Comparison of ENCODE assay signal across 8 cellular contexts in genomic region chr22:30262917-30263741, GRCh38. TPM values are rescaled to one million over a fixed set of nuclear protein-coding genes. Genes with fewer than 3 reads are reported as not detected.
DNase-seq lines count a peak whose midpoint lies in the region; ATAC-seq, FAIRE-seq and TF ChIP-seq lines count a peak whose summit lies in the region.

No MANE protein-coding gene starts in this region.

- H3K27ac Mint-ChIP-seq in natural killer cell: peak overlapping the region; percentile 34 to 84

- intact Hi-C loops in natural killer cell (cut with micrococcal nuclease): loop anchor here (1.0 kb wide), 1 partner anchor 24 kb away; no protein-coding TSS in a partner anchor

- FAIRE-seq in HTR-8/SVneo (lab: Jason Lieb, UNC): no peak

- H3K27me3 ChIP-seq in NT2/D1 (ENCODE audit: insufficient read depth, insufficient read length): no peaks in the 10 kb centered on the region

- no peaks in the 10 kb centered on the region for H3K36me3 Mint-ChIP-seq in natural killer cell

- peak; percentile 90 for TF ChIP-seq CTCF in epithelial cell of proximal tubule (conservative IDR thresholded peaks at IDR 0.05; ENCODE audit: low read depth, low read length)
- TF ChIP-seq CTCF in natural killer cell (IDR thresholded peaks at IDR 0.05): peak; percentile 100

- peak overlapping the region; percentile 5 for H3K9ac ChIP-seq in NT2/D1 (ENCODE audit: insufficient read length, low read depth)

- H3K9me3 Mint-ChIP-seq in natural killer cell: no peaks in the 10 kb centered on the region

- no peak for ATAC-seq in natural killer cell

- in situ Hi-C loops in ACHN (cut with HindIII; ENCODE audit: low pct_ligation_motif_present, low pct_unique_long_range_greater_than_20kb, low sequenced_read_pairs): no loop called here

- H3K4me1 Mint-ChIP-seq in natural killer cell: peaks cover 29 to 52% of the 10 kb centered on the region in 2 donors

- H3K4me1 ChIP-seq in NT2/D1 (ENCODE audit: insufficient read depth, insufficient read length): peaks cover 29% of the 10 kb centered on the region

- no peaks in the 10 kb centered on the region for H3K36me3 ChIP-seq in NT2/D1 (ENCODE audit: insufficient read depth, insufficient read length, low read length)

- peak; percentile 72 for DNase-seq in ACHN
- peak; percentile 69 for DNase-seq in GM19238 (ENCODE audit: insufficient read length, low spot score)
- DNase-seq in NT2/D1 (ENCODE audit: low read depth, low spot score): peak; percentile 59
- DNase-seq in activated CD8-positive, alpha-beta memory T cell treated with anti-CD3 and anti-CD28 coated beads, Interleukin-2, amount 50 U/mL, for 48 hours: peak; percentile 98
- no peak for DNase-seq in epithelial cell of proximal tubule (ENCODE audit: low read depth)
- peak; percentile 76 for DNase-seq in natural killer cell
- peak; percentile 68 for DNase-seq in stimulated activated naive CD4-positive, alpha-beta T cell treated with Interleukin-2 at 50 U/mL for 16 hours (lab: John Stamatoyannopoulos, UW)
- no peak for DNase-seq in HTR-8/SVneo (ENCODE audit: insufficient read length, low spot score)

- H3K4me3 ChIP-seq in NT2/D1 (ENCODE audit: insufficient read length, low read depth) (no peak overlapping the region), epithelial cell of proximal tubule (ENCODE audit: low read depth, low read length) (peak overlapping the region; percentile 38)

- no peaks in the 10 kb centered on the region for H3K27me3 Mint-ChIP-seq in natural killer cell (ENCODE audit: low read depth in 2 of 2)

- H3K4me3 Mint-ChIP-seq in natural killer cell: peak overlapping the region; percentile 28

- no peaks in the 10 kb centered on the region for H3K9me3 ChIP-seq in NT2/D1 (ENCODE audit: insufficient read depth, low read length)

RNA-seq across cellular contexts. Expression of gene OSM, which starts 3.5 kb away (rescaled TPM):
- total RNA-seq in epithelial cell of proximal tubule (not detected in 2 replicates), natural killer cell (100 to 1,000 TPM in 1 of 3 donors, 10 to 100 TPM in 2; 17.4 to 142 (median 18.1) TPM)

RNA-seq across cellular contexts. Expression of gene LIF, which starts 16.6 kb away (rescaled TPM):
- 48.7 and 49.8 TPM in 2 replicates for total RNA-seq in epithelial cell of proximal tubule
- total RNA-seq in natural killer cell: 1 to 10 TPM; 2.0 to 2.7 (median 2.6) TPM

RNA-seq across cellular contexts. Expression of gene CASTOR1, which starts 26.2 kb away (rescaled TPM):
- total RNA-seq in epithelial cell of proximal tubule (6.4 and 14.3 TPM in 2 replicates), natural killer cell (10 to 100 TPM in 1 of 3 donors, 1 to 10 TPM in 2; 7.0 to 11.9 (median 8.8) TPM)

Comparison
In these comparisons a context has a peak if more than half of its experiments do, and no peak if none do; other contexts are left out.
1. DNase-seq: peak in ACHN (single experiment), GM19238 (single experiment), NT2/D1 (single experiment), activated CD8-positive, alpha-beta memory T cell treated with anti-CD3 and anti-CD28 coated beads, Interleukin-2, amount 50 U/mL, for 48 hours (single experiment), natural killer cell (single experiment) and stimulated activated naive CD4-positive, alpha-beta T cell treated with Interleukin-2 at 50 U/mL for 16 hours (single experiment); none in epithelial cell of proximal tubule (single experiment) and HTR-8/SVneo (single experiment).
2. RNA of gene OSM, which starts 3.5 kb away (total RNA-seq): 17.4 to 142 TPM in natural killer cell; not detected in epithelial cell of proximal tubule; every median in the first group is over 10 times any median in the second.
3. RNA of gene LIF, which starts 16.6 kb away (total RNA-seq): 48.7 to 49.8 TPM in epithelial cell of proximal tubule; 2.0 to 2.7 TPM in natural killer cell; every median in the first group is over 10 times any median in the second.